29 cellular contexts compared by ENCODE assay signal in genomic region chr17:65599650-65600049, GRCh38.
"Had no signal": no experiment of that assay in that cellular context is flagged by ENCODE, and none has a peak within 500 bp of the region (broad histone marks: within the 10 kb centered on the region; RNA-seq: fewer than 3 reads in every experiment).

No MANE protein-coding gene starts in this region.

- H3K36me3 ChIP-seq: cardiac muscle cell, esophagus muscularis mucosa, gastrocnemius medialis, heart left ventricle had no signal

- ATAC-seq: activated CD8-positive, alpha-beta T cell treated with anti-CD3 and anti-CD28 coated beads for 36 hours; activated T-cell treated with anti-CD3 and anti-CD28 coated beads, Interleukin-2, amount 50 U/mL, for 4 hours; activated T-helper 17 cell treated with anti-CD3 and anti-CD28 coated beads, Interleukin-2, amount 50 U/mL, for 72 hours; effector memory CD8-positive, alpha-beta T cell; foreskin keratinocyte; gastrocnemius medialis; WTC11 had no signal

- DNase-seq: activated CD4-positive, alpha-beta T cell treated with anti-CD3 and anti-CD28 coated beads for 48 hours; activated CD4-positive, alpha-beta T cell treated with anti-CD3 and anti-CD28 coated beads, Interleukin-2, amount 50 U/mL, for 1 hour; activated CD4-positive, alpha-beta T cell treated with anti-CD3 and anti-CD28 coated beads, Interleukin-2, amount 50 U/mL, for 48 hours; activated CD8-positive, alpha-beta memory T cell treated with anti-CD3 and anti-CD28 coated beads for 24 hours; activated CD8-positive, alpha-beta T cell treated with anti-CD3 and anti-CD28 coated beads for 36 hours; activated effector memory CD4-positive, alpha-beta T cell treated with Interleukin-2 at 50 U/mL for 16 hours; activated gamma-delta T cell treated with Interleukin-2 at 50 U/mL for 16 hours; activated naive CD4-positive, alpha-beta T cell treated with anti-CD3 and anti-CD28 coated beads, Interleukin-2, amount 50 U/mL, for 16 hours; activated naive CD4-positive, alpha-beta T cell treated with Interleukin-2 at 50 U/mL for 16 hours; activated T-cell treated with anti-CD3 and anti-CD28 coated beads, Interleukin-2, amount 50 U/mL, for 4 hours; amniotic stem cell; anterior cingulate cortex; cortex of kidney; dermis blood vessel endothelial cell; effector CD4-positive, alpha-beta T cell; effector memory CD8-positive, alpha-beta T cell; erythroblast; foreskin keratinocyte; gastrocnemius medialis; glutamatergic neuron; heart left ventricle; T-helper 2 cell had no signal

- H3K27ac ChIP-seq: cardiac muscle cell, esophagus muscularis mucosa, foreskin keratinocyte, gastrocnemius medialis, heart left ventricle, VCaP had no signal

- H3K4me1 ChIP-seq: foreskin keratinocyte, gastrocnemius medialis had no signal

- H3K4me3 ChIP-seq: cardiac muscle cell, esophagus muscularis mucosa, gastrocnemius medialis, heart left ventricle had no signal

- H3K27me3 ChIP-seq: cardiac muscle cell, esophagus muscularis mucosa, foreskin keratinocyte, gastrocnemius medialis, heart left ventricle had no signal

- FAIRE-seq: astrocyte, colon had no signal

- H3K9me3 ChIP-seq: esophagus muscularis mucosa, gastrocnemius medialis, heart left ventricle had no signal
